1 cellular context compared by ENCODE assay signal in the genomic region with DNA sequence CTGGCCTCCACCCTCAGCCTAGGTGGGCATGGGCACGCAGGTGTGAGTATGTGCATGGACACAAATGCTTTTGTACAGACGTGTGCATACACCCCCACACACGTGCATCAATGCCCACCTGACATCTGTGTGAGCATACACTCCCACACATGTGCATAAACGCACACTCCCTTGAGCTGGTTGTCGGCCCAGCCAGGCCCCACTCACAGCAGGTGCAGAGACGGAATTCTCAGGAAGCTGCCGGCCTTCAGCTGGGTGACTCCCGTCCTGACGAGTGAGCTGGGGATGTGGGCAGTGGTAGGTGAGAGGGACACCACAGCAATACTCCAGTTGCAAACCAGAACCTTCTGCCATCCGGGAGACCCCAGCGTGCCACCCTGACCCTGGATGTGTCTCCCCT.
TF ChIP-seq lines count a peak whose summit lies in the region.

No MANE protein-coding gene starts in this region.

TF ChIP-seq in H1, 55 proteins besides CTCF, POLR2A, EP300 and RAD21:
- TF ChIP-seq EZH2 (IDR thresholded peaks at IDR 0.05; ENCODE audit: low read depth, low read length, severe bottlenecking) (no peak), POLR2AphosphoS5 (IDR thresholded peaks at IDR 0.05; ENCODE audit: low read depth, low read length) (no peak), JUN (IDR thresholded peaks at IDR 0.05; ENCODE audit: low read depth, low read length) (no peak), RXRA (IDR thresholded peaks at IDR 0.05; ENCODE audit: insufficient read depth, low read depth, low read length) (no peak), CHD1 (IDR thresholded peaks at IDR 0.05; ENCODE audit: low read depth, low read length) (no peak), CBX5 (IDR thresholded peaks at IDR 0.05; ENCODE audit: low read depth, low read length) (no peak), YY1 (IDR thresholded peaks at IDR 0.05; ENCODE audit: low read depth, low read length) (no peak), TEAD4 (IDR thresholded peaks at IDR 0.05; ENCODE audit: low read depth, low read length) (no peak), MAFK (IDR thresholded peaks at IDR 0.05; ENCODE audit: low read depth, low read length) (no peak), CTBP2 (IDR thresholded peaks at IDR 0.05; ENCODE audit: borderline replicate concordance, insufficient read depth, insufficient read length, low read length) (no peak), GTF2F1 (IDR thresholded peaks at IDR 0.05; ENCODE audit: borderline replicate concordance, low read depth, low read length) (no peak)
- TF ChIP-seq, protein P1, sequence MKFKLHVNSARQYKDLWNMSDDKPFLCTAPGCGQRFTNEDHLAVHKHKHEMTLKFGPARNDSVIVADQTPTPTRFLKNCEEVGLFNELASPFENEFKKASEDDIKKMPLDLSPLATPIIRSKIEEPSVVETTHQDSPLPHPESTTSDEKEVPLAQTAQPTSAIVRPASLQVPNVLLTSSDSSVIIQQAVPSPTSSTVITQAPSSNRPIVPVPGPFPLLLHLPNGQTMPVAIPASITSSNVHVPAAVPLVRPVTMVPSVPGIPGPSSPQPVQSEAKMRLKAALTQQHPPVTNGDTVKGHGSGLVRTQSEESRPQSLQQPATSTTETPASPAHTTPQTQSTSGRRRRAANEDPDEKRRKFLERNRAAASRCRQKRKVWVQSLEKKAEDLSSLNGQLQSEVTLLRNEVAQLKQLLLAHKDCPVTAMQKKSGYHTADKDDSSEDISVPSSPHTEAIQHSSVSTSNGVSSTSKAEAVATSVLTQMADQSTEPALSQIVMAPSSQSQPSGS (IDR thresholded peaks at IDR 0.05; ENCODE audit: low read length), result no peak
TF ChIP-seq in H1: peak in this region for 0.
